In the genomic region with DNA sequence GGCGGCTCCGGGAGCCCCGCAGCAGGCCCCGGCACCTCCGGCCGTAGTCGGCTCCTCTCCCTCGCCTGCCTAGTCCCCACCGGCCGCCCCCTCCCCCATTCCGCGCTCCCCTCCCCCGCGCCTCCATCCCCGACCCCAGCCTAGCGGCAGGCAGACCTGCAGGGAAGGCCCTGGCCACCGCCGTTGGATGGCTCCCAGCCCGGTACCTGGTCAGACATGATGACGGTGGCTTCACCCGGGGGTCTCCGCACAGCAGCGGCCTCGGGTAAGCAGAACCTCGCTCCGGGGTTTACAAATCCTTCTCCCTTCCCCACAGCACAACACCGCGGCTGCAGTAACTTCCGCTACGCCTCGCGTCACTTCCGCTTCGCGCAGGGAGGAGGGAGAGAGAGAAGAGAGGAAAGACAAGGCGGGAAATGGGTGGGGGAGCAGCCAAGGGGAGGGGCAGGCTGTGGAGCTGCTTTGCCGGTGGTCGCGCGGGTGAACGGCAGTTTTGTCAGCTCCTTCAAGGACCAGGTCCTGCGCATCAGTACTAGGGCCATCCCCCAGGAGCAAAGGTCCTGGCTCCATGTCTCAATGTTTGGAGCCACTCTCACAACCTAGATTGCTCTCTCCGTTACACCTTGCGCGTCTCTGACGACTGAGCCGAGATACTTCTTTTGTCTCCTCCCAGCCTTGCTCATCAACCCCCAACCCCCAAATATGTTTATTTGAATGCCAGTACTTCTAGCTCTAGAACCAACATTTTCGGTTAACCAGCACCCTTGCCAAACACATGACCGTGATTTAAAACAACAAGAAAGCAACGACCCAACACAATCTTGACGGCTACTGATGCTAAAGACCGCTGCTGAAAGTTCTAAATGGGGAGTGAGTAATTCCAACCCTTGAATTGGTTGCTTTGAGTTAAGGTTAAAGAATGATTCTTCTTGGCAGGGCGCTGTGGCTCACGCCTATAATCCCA, we compare ENCODE assay signal across 1 cellular context.
TF ChIP-seq lines count a peak whose summit lies in the region.

Gene SUMO1, minus strand, starts transcription at position 364 of the 964 bp plus-strand sequence. Its CDS starts 146 bp downstream, at position 218.

TF ChIP-seq in GM12878, 131 proteins besides CTCF, POLR2A, EP300 and RAD21 (continued from another document):
- TF ChIP-seq RELB (IDR thresholded peaks at IDR 0.05; ENCODE audit: low read depth), result no peak
- peak; percentile 54 for TF ChIP-seq PKNOX1 (IDR thresholded peaks at IDR 0.05)
- TF ChIP-seq ZNF687 (IDR thresholded peaks at IDR 0.05), result peak; percentile 47; the same call in 1 of the 2 replicates
- no peak for TF ChIP-seq FOS (IDR thresholded peaks at IDR 0.05; ENCODE audit: borderline replicate concordance, extremely low read depth, insufficient read length)
- TF ChIP-seq NR2F1 (conservative IDR thresholded peaks at IDR 0.05), result no peak
- no peak for TF ChIP-seq YBX1 (IDR thresholded peaks at IDR 0.05)
- TF ChIP-seq, protein P1, sequence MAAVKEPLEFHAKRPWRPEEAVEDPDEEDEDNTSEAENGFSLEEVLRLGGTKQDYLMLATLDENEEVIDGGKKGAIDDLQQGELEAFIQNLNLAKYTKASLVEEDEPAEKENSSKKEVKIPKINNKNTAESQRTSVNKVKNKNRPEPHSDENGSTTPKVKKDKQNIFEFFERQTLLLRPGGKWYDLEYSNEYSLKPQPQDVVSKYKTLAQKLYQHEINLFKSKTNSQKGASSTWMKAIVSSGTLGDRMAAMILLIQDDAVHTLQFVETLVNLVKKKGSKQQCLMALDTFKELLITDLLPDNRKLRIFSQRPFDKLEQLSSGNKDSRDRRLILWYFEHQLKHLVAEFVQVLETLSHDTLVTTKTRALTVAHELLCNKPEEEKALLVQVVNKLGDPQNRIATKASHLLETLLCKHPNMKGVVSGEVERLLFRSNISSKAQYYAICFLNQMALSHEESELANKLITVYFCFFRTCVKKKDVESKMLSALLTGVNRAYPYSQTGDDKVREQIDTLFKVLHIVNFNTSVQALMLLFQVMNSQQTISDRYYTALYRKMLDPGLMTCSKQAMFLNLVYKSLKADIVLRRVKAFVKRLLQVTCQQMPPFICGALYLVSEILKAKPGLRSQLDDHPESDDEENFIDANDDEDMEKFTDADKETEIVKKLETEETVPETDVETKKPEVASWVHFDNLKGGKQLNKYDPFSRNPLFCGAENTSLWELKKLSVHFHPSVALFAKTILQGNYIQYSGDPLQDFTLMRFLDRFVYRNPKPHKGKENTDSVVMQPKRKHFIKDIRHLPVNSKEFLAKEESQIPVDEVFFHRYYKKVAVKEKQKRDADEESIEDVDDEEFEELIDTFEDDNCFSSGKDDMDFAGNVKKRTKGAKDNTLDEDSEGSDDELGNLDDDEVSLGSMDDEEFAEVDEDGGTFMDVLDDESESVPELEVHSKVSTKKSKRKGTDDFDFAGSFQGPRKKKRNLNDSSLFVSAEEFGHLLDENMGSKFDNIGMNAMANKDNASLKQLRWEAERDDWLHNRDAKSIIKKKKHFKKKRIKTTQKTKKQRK (IDR thresholded peaks at IDR 0.05; ENCODE audit: low read depth, low read length), result no peak
- no peak for TF ChIP-seq JUNB (IDR thresholded peaks at IDR 0.05)
- TF ChIP-seq HCFC1 (IDR thresholded peaks at IDR 0.05; ENCODE audit: low read length), result peak; percentile 50; the same call in 1 of the 2 replicates
- TF ChIP-seq ATF7 (IDR thresholded peaks at IDR 0.05; ENCODE audit: low read depth), result peak; percentile 59
